In the genomic region with DNA sequence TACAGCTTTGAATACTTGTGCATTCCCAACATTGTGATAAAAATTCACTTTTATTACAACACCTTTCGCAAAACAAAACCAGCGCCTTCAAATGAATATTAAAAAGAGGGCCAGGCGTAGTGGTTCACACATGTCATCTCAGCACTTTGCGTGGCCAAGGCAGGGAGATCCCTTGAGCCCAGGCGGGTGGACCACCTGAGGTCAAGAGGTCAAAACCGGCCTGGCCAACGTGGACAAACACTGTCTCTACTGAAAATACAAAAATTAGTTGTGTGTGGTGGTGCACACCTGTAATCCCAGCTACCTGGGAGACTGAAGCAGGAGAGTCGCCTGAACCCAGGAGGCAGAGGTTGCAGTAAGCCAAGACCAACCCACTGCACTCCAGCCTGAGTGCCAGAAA, we compare ENCODE assay signal across 2 cellular contexts.
TF ChIP-seq lines count a peak whose summit lies in the region.

No MANE protein-coding gene starts in this region.

TF ChIP-seq in HepG2, 621 proteins besides CTCF, POLR2A, EP300 and RAD21:
- TF ChIP-seq ZNF33A (CRISPR knock-in tag; IDR thresholded peaks at IDR 0.05; ENCODE audit: borderline replicate concordance): no peak
- no peak for TF ChIP-seq SIN3B (IDR thresholded peaks at IDR 0.05; ENCODE audit: low read length)
- 0 out of 2 replicates have a peak, but pooled peaks have one; percentile 40 for TF ChIP-seq ZNF780A (CRISPR knock-in tag; IDR thresholded peaks at IDR 0.05)
- no peak for TF ChIP-seq HNF4A (CRISPR knock-in tag; IDR thresholded peaks at IDR 0.05)
- no peak for TF ChIP-seq ZSCAN30 (CRISPR knock-in tag; IDR thresholded peaks at IDR 0.05)
- no peak for TF ChIP-seq MED13 (CRISPR knock-in tag; IDR thresholded peaks at IDR 0.05)
- no peak for TF ChIP-seq SRY (CRISPR knock-in tag; IDR thresholded peaks at IDR 0.05)
- TF ChIP-seq AGO2 (optimal IDR thresholded peaks at IDR 0.05; ENCODE audit: low read depth, low read length): peak; percentile 35
- TF ChIP-seq, protein P1, sequence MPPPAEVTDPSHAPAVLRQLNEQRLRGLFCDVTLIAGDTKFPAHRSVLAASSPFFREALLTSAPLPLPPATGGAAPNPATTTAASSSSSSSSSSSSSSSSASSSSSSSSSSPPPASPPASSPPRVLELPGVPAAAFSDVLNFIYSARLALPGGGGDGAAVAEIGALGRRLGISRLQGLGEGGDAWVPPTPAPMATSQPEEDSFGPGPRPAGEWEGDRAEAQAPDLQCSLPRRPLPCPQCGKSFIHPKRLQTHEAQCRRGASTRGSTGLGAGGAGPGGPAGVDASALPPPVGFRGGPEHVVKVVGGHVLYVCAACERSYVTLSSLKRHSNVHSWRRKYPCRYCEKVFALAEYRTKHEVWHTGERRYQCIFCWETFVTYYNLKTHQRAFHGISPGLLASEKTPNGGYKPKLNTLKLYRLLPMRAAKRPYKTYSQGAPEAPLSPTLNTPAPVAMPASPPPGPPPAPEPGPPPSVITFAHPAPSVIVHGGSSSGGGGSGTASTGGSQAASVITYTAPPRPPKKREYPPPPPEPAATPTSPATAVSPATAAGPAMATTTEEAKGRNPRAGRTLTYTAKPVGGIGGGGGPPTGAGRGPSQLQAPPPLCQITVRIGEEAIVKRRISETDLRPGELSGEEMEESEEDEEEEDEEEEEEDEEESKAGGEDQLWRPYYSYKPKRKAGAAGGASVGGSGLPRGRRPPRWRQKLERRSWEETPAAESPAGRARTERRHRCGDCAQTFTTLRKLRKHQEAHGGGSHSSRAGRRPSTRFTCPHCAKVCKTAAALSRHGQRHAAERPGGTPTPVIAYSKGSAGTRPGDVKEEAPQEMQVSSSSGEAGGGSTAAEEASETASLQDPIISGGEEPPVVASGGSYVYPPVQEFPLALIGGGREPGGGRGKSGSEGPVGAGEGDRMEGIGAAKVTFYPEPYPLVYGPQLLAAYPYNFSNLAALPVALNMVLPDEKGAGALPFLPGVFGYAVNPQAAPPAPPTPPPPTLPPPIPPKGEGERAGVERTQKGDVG (CRISPR knock-in tag; IDR thresholded peaks at IDR 0.05; ENCODE audit: borderline replicate concordance): no peak
- TF ChIP-seq, protein P2, sequence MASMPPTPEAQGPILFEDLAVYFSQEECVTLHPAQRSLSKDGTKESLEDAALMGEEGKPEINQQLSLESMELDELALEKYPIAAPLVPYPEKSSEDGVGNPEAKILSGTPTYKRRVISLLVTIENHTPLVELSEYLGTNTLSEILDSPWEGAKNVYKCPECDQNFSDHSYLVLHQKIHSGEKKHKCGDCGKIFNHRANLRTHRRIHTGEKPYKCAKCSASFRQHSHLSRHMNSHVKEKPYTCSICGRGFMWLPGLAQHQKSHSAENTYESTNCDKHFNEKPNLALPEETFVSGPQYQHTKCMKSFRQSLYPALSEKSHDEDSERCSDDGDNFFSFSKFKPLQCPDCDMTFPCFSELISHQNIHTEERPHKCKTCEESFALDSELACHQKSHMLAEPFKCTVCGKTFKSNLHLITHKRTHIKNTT (CRISPR knock-in tag; IDR thresholded peaks at IDR 0.05): no peak
- TF ChIP-seq, protein P3, sequence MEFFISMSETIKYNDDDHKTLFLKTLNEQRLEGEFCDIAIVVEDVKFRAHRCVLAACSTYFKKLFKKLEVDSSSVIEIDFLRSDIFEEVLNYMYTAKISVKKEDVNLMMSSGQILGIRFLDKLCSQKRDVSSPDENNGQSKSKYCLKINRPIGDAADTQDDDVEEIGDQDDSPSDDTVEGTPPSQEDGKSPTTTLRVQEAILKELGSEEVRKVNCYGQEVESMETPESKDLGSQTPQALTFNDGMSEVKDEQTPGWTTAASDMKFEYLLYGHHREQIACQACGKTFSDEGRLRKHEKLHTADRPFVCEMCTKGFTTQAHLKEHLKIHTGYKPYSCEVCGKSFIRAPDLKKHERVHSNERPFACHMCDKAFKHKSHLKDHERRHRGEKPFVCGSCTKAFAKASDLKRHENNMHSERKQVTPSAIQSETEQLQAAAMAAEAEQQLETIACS (CRISPR knock-in tag; IDR thresholded peaks at IDR 0.05): no peak
- no peak for TF ChIP-seq HES4 (CRISPR knock-in tag; IDR thresholded peaks at IDR 0.05; ENCODE audit: borderline replicate concordance)
- no peak for TF ChIP-seq ZNF577 (CRISPR knock-in tag; IDR thresholded peaks at IDR 0.05; ENCODE audit: borderline replicate concordance, low read depth)
- TF ChIP-seq HIVEP1 (CRISPR knock-in tag; IDR thresholded peaks at IDR 0.05): no peak
- no peak for TF ChIP-seq ZNF251 (CRISPR knock-in tag; IDR thresholded peaks at IDR 0.05)
- TF ChIP-seq NR2F6 (IDR thresholded peaks at IDR 0.05): peak; percentile 77
- peak; percentile 38; the same call in 1 of the 2 replicates for TF ChIP-seq NR2F6 (CRISPR knock-in tag; IDR thresholded peaks at IDR 0.05)
- TF ChIP-seq POGZ (CRISPR knock-in tag; IDR thresholded peaks at IDR 0.05): peak; percentile 16; the same call in 1 of the 2 replicates
- peak; percentile 92 for TF ChIP-seq RBM22 (optimal IDR thresholded peaks at IDR 0.05; ENCODE audit: low read length)
- no peak for TF ChIP-seq SNRNP70 (IDR thresholded peaks at IDR 0.05; ENCODE audit: low read depth, low read length)
- no peak for TF ChIP-seq ZMAT3 (CRISPR knock-in tag; conservative IDR thresholded peaks at IDR 0.05)
- TF ChIP-seq NR2F1 (CRISPR knock-in tag; IDR thresholded peaks at IDR 0.05): peak in 1 of 2 experiments; percentile 25; a peak in 2 of 4 replicates
- no peak for TF ChIP-seq ZNF652 (CRISPR knock-in tag; IDR thresholded peaks at IDR 0.05; ENCODE audit: borderline replicate concordance, low read depth)

TF ChIP-seq in HEK293T, 16 proteins besides CTCF, POLR2A, EP300 and RAD21:
- TF ChIP-seq FOXK2 (IDR thresholded peaks at IDR 0.05): no peak
- TF ChIP-seq SP1 (IDR thresholded peaks at IDR 0.05): no peak
- no peak for TF ChIP-seq L3MBTL2 (conservative IDR thresholded peaks at IDR 0.05)
- no peak for TF ChIP-seq TARDBP (IDR thresholded peaks at IDR 0.05)
- no peak for TF ChIP-seq NFRKB (IDR thresholded peaks at IDR 0.05)
